In genomic region chr2:61529944-61530343, GRCh38 we compare ENCODE assay signal across 1 cellular context.
TF ChIP-seq lines count a peak whose summit lies in the region.

No MANE protein-coding gene starts in this region.

TF ChIP-seq in H1, 55 proteins besides CTCF, POLR2A, EP300 and RAD21:
- TF ChIP-seq RNF2 (IDR thresholded peaks at IDR 0.05; ENCODE audit: borderline replicate concordance, low read depth, low read length, missing control alignments, poor library complexity, severe bottlenecking) (no peak), TBP (IDR thresholded peaks at IDR 0.05; ENCODE audit: low read depth, low read length) (no peak), CBX8 (IDR thresholded peaks at IDR 0.05; ENCODE audit: borderline replicate concordance, low read depth, low read length) (no peak), YY1 (IDR thresholded peaks at IDR 0.05; ENCODE audit: low read depth, low read length) (no peak), KDM1A (IDR thresholded peaks at IDR 0.05; ENCODE audit: borderline replicate concordance, low read length) (no peak), NRF1 (IDR thresholded peaks at IDR 0.05; ENCODE audit: low read depth, low read length) (no peak), POLR2AphosphoS5 (IDR thresholded peaks at IDR 0.05; ENCODE audit: low read depth, low read length) (no peak; the same call in 1 of the 2 replicates), CHD1 (IDR thresholded peaks at IDR 0.05; ENCODE audit: low read depth, low read length) (no peak), BACH1 (IDR thresholded peaks at IDR 0.05; ENCODE audit: low read length) (no peak), CREB1 (IDR thresholded peaks at IDR 0.05) (no peak), CHD7 (IDR thresholded peaks at IDR 0.05; ENCODE audit: insufficient replicate concordance, low read length) (no peak), ZNF274 (IDR thresholded peaks at IDR 0.05; ENCODE audit: borderline replicate concordance, extremely low read depth, low read length) (no peak), CHD2 (IDR thresholded peaks at IDR 0.05; ENCODE audit: low read length) (no peak), KDM5A (IDR thresholded peaks at IDR 0.05; ENCODE audit: low read length) (no peak), SP1 (IDR thresholded peaks at IDR 0.05; ENCODE audit: low read depth, low read length) (no peak)
TF ChIP-seq in H1: peak in this region for 0.
